Comparison of ENCODE assay signal across 30 cellular contexts in the genomic region with DNA sequence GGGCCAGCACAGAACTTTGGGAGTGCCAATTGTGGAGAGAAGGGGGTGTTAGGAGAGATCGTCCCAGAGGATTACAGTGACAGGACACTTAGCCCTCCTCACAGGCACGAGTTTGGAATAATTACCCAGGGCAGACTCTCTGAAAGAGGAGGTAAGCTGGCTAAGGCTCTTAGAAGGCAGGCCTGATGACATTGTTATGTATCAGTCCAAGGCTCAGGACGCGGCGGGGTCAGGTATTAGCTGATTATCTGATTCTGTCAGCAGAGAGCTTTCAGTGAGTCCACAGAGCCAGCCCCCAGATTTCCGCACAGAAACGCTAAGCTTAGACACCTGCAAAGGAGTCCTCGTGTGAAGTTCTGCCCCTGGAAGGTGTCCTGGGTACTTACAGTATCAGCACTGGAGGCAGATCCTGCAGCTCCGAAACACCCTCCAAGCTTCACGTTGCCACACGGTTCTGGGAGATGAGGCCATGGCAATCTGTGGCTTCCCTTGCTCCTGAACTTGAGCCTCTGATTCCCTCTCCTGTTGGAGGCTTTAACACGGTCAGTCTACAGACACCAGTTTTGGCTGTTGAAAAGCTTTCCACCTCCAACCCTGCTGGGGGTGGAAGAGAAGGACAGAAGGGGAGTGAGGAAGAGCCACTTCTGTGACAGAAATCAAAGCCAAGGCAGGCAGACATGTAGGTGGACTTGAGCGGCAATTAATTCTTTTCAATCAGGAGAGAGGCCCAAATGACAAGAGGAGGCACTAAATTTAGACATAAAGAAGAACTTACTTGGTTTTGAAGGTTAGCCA.
"Had no signal": no experiment of that assay in that cellular context is flagged by ENCODE, and none has a peak within 500 bp of the region (broad histone marks: within the 10 kb centered on the region; RNA-seq: fewer than 3 reads in every experiment).

No MANE protein-coding gene starts in this region.

- DNase-seq: effector CD8-positive, alpha-beta T cell; endodermal cell; foreskin fibroblast; gastrocnemius medialis; head of caudate nucleus; mucosa of descending colon; naive B cell; nucleus accumbens; stimulated activated CD4-positive, alpha-beta T cell treated with anti-CD3 and anti-CD28 coated beads, Interleukin-12 subunit alpha, Interleukin-12 subunit beta, amount 100 ng/mL, for 4 hours; stimulated activated CD4-positive, alpha-beta T cell treated with anti-CD3 and anti-CD28 coated beads, Interleukin-1b, Interleukin-23, amount 100 ng/mL, for 48 hours; stimulated activated CD4-positive, alpha-beta T cell treated with anti-CD3 and anti-CD28 coated beads, Interleukin-4, amount 100 ng/mL, for 1 hour; stimulated activated CD8-positive, alpha-beta memory T cell treated with anti-CD3 and anti-CD28 coated beads, Interleukin-4, amount 100 ng/mL, for 48 hours; stimulated activated naive CD4-positive, alpha-beta T cell; stimulated activated naive CD8-positive, alpha-beta T cell treated with anti-CD3 and anti-CD28 coated beads, Interleukin-15, amount 100 ng/mL, for 72 hours; transverse colon had no signal

- FAIRE-seq: keratinocyte had no signal

- H3K27me3 ChIP-seq: gastrocnemius medialis, right atrium auricular region, vagina had no signal

- H3K27ac ChIP-seq: epithelial cell of prostate, gastrocnemius medialis, prostate gland, right atrium auricular region, suprapubic skin, transverse colon, vagina had no signal

- H3K27ac Mint-ChIP-seq: dendritic cell treated with granulocyte-macrophage colony-stimulating factor and Interleukin-4, amounts not matched to agents 40 ng/mL and 50 ng/mL, for 4 days; endodermal cell; memory B cell; mesothelial cell of epicardium; naive B cell; natural killer cell treated with Interleukin-12 subunit alpha and Interleukin-12 subunit beta and Interleukin-15 and Interleukin-18, amount 100 ng/mL, for 72 hours; stimulated activated naive CD8-positive, alpha-beta T cell treated with anti-CD3 and anti-CD28 coated beads, Interleukin-15, amount 100 ng/mL, for 72 hours had no signal

- H3K4me3 ChIP-seq: gastrocnemius medialis, lung, mucosa of descending colon, prostate gland, right atrium auricular region, smooth muscle cell, suprapubic skin, transverse colon, vagina had no signal

- H3K9me3 Mint-ChIP-seq: dendritic cell treated with granulocyte-macrophage colony-stimulating factor and Interleukin-4, amounts not matched to agents 40 ng/mL and 50 ng/mL, for 4 days; memory B cell; mesothelial cell of epicardium; natural killer cell treated with Interleukin-12 subunit alpha and Interleukin-12 subunit beta and Interleukin-15 and Interleukin-18, amount 100 ng/mL, for 72 hours; stimulated activated naive CD8-positive, alpha-beta T cell treated with anti-CD3 and anti-CD28 coated beads, Interleukin-15, amount 100 ng/mL, for 72 hours had no signal

- H3K4me1 ChIP-seq: prostate gland had no signal

- H3K36me3 Mint-ChIP-seq: memory B cell; mesothelial cell of epicardium; naive B cell; natural killer cell treated with Interleukin-12 subunit alpha and Interleukin-12 subunit beta and Interleukin-15 and Interleukin-18, amount 100 ng/mL, for 72 hours had no signal

- H3K9me3 ChIP-seq: gastrocnemius medialis, mucosa of descending colon, prostate gland, right atrium auricular region, suprapubic skin, transverse colon, vagina had no signal

- ATAC-seq: esophagus mucosa; gastrocnemius medialis; left lobe of liver; mucosa of descending colon; natural killer cell treated with Interleukin-12 subunit alpha and Interleukin-12 subunit beta and Interleukin-15 and Interleukin-18, amount 100 ng/mL, for 72 hours; sciatic nerve; stimulated activated naive CD8-positive, alpha-beta T cell treated with anti-CD3 and anti-CD28 coated beads, Interleukin-15, amount 100 ng/mL, for 72 hours had no signal

- H3K4me2 ChIP-seq: smooth muscle cell had no signal

- H3K36me3 ChIP-seq: gastrocnemius medialis, prostate gland, right atrium auricular region, suprapubic skin, transverse colon, vagina had no signal
